ENCODE assay signal across 8 cellular contexts in the genomic region with DNA sequence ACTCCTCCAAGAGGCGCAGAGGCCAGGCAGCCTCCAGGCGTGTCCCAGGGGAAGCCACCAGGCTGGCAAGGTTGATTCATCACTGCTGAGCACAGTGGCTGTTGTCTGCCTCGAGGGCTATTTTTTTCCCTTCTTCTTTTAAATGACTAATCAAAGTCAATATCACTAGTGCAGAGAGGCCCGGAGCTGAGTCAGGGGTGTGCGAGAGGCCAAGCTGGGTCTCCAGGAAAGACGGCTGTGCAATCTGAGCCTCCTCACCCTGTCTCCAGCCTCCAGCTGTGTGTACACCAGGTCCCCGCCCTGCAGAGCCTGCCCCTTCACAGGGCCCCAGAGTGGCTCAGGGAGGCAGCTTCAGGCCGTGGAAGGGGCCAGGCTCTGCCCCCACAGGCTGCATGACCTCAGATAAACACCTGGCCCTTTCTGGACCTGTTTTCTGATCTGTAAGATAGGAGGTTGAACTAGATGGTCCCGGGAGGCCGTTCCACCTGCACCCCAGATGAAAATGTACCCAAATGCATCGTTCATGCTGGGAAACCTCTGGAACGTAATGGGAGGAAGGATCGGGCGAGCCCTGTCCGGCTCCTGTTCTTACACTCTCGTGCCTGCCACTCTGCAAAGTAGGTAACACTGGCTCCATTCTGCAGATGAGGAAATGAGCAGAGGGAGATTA. TPM values are rescaled to one million over a fixed set of nuclear protein-coding genes. Genes with fewer than 3 reads are reported as not detected.
DNase-seq lines count a peak whose midpoint lies in the region; ATAC-seq, FAIRE-seq and TF ChIP-seq lines count a peak whose summit lies in the region.

No MANE protein-coding gene starts in this region.

- H3K9me3 ChIP-seq in naive thymus-derived CD4-positive, alpha-beta T cell (ENCODE audit: control insufficient read depth in 2 of 3, low read length in 3 of 3): no peaks in the 10 kb centered on the region
- no peaks in the 10 kb centered on the region for H3K9me3 ChIP-seq in colonic mucosa

- peaks cover 0 to 2% (median 0%) of the 10 kb centered on the region in 11 donors for H3K9me3 Mint-ChIP-seq in naive thymus-derived CD4-positive, alpha-beta T cell

- POLR2A ChIA-PET in naive thymus-derived CD4-positive, alpha-beta T cell (lab: Charles Lee): no interaction called here

- in situ Hi-C loops in ACHN (cut with HindIII; ENCODE audit: low pct_ligation_motif_present, low pct_unique_long_range_greater_than_20kb, low sequenced_read_pairs): no loop called here

- no peak overlapping the region for H3K4me3 ChIP-seq in naive thymus-derived CD4-positive, alpha-beta T cell (ENCODE audit: low read length)
- no peak overlapping the region for H3K4me3 ChIP-seq in colonic mucosa

- no peaks in the 10 kb centered on the region for H3K36me3 ChIP-seq in naive thymus-derived CD4-positive, alpha-beta T cell (ENCODE audit: control insufficient read depth in 2 of 3, insufficient read depth in 3 of 3, low read length in 3 of 3)
- H3K36me3 ChIP-seq in colonic mucosa: no peaks in the 10 kb centered on the region

- H3K36me3 Mint-ChIP-seq in naive thymus-derived CD4-positive, alpha-beta T cell: peaks cover 0 to 1% (median 0%) of the 10 kb centered on the region in 5 donors

- CTCF ChIA-PET in naive thymus-derived CD4-positive, alpha-beta T cell (lab: Charles Lee): interaction anchor here (1.0 to 1.2 kb wide), 2 partner anchors 9 to 108 kb away, joined by 3 to 4 read pairs; no protein-coding TSS in a partner anchor

- H3K4me1 ChIP-seq in naive thymus-derived CD4-positive, alpha-beta T cell (ENCODE audit: control insufficient read depth in 2 of 2, insufficient read depth in 2 of 2, low read length in 2 of 2): peaks cover 16 to 22% of the 10 kb centered on the region in 2 donors
- peaks cover 16% of the 10 kb centered on the region for H3K4me1 ChIP-seq in colonic mucosa

- peak; percentile 34 for ATAC-seq in naive thymus-derived CD4-positive, alpha-beta T cell
- ATAC-seq in GM19023 (IDR thresholded peaks at IDR 0.05; ENCODE audit: unreplicated experiment): no peak

- peaks cover 13 to 41% (median 20%) of the 10 kb centered on the region in 7 donors for H3K4me1 Mint-ChIP-seq in naive thymus-derived CD4-positive, alpha-beta T cell

- peak overlapping the region; percentile 65 for H3K27ac ChIP-seq in angular gyrus (ENCODE audit: low read depth, low read length)
- H3K27ac ChIP-seq in naive thymus-derived CD4-positive, alpha-beta T cell (ENCODE audit: low read depth, low read length): no peak overlapping the region
- H3K27ac ChIP-seq in colonic mucosa: no peak overlapping the region

- TF ChIP-seq CTCF in colonic mucosa (IDR thresholded peaks at IDR 0.05) (no peak), D721Med (IDR thresholded peaks at IDR 0.05; ENCODE audit: insufficient read depth, missing control alignments) (no peak)

- H3K4me3 Mint-ChIP-seq in naive thymus-derived CD4-positive, alpha-beta T cell: no peak overlapping the region

- peaks cover 0 to 10% (median 5%) of the 10 kb centered on the region in 5 donors for H3K27me3 Mint-ChIP-seq in naive thymus-derived CD4-positive, alpha-beta T cell

- DNase-seq in ACHN (peak; percentile 95), HCEC 1CT (peak; percentile 97), NOMO-1 treated with dmso at 0.1 percent for 144 hours (lab: John Stamatoyannopoulos, UW; ENCODE audit: unreplicated experiment) (peak; percentile 99), colonic mucosa (no peak), D721Med (ENCODE audit: insufficient read length, low spot score) (no peak)
- peak in 1 of 9 donors; percentile 65 for DNase-seq in naive thymus-derived CD4-positive, alpha-beta T cell

- no peak overlapping the region for H3K9ac ChIP-seq in colonic mucosa (ENCODE audit: low read depth in 2 of 2, low read length in 2 of 2)

- intact Hi-C loops in naive thymus-derived CD4-positive, alpha-beta T cell (cut with micrococcal nuclease): loop anchor here (5.0 to 10.0 kb wide), 3 partner anchors 93 to 888 kb away; partner anchors contain the start of genes FZD9 (in 1 of the 2), MLXIPL (in 1 of the 2) and TYW1B (in 1 of the 2)
- intact Hi-C loops in colonic mucosa (cut with DNase I): no loop called here

- H3K27ac Mint-ChIP-seq in naive thymus-derived CD4-positive, alpha-beta T cell: no peak overlapping the region

- FAIRE-seq in D721Med (lab: Jason Lieb, UNC): no peak

- no peaks in the 10 kb centered on the region for H3K27me3 ChIP-seq in naive thymus-derived CD4-positive, alpha-beta T cell (ENCODE audit: control insufficient read depth in 2 of 2, insufficient read depth in 2 of 2, low read length in 2 of 2)
- no peaks in the 10 kb centered on the region for H3K27me3 ChIP-seq in colonic mucosa

RNA-seq across cellular contexts. Expression of gene STX1A, which starts 3.7 kb away (rescaled TPM):
- total RNA-seq in naive thymus-derived CD4-positive, alpha-beta T cell: 10 to 100 TPM in 3 of 5 experiments, 1 to 10 TPM in 2; 9.6 to 13.4 (median 10.5) TPM
- polyA plus RNA-seq in naive thymus-derived CD4-positive, alpha-beta T cell: 1 to 10 TPM; 1.2 to 3.2 TPM
- total RNA-seq in colonic mucosa: 1 to 10 TPM; 7.0 to 7.2 TPM

RNA-seq across cellular contexts. Expression of gene ABHD11, which starts 22.8 kb away (rescaled TPM):
- total RNA-seq in naive thymus-derived CD4-positive, alpha-beta T cell: 10 to 100 TPM; 12.3 to 22.7 (median 17.2) TPM
- 10 to 100 TPM; 10.2 to 15.9 TPM for polyA plus RNA-seq in naive thymus-derived CD4-positive, alpha-beta T cell
- 100 to 1,000 TPM; 109 to 123 TPM for total RNA-seq in colonic mucosa

RNA-seq across cellular contexts. Expression of gene BUD23, which starts 32.4 kb away (rescaled TPM):
- total RNA-seq in naive thymus-derived CD4-positive, alpha-beta T cell: 100 to 1,000 TPM in 2 of 5 experiments, 10 to 100 TPM in 3; 50.5 to 107 (median 72.0) TPM
- polyA plus RNA-seq in naive thymus-derived CD4-positive, alpha-beta T cell: 100 to 1,000 TPM; 126 to 156 TPM
- 10 to 100 TPM; 46.4 to 79.5 TPM for total RNA-seq in colonic mucosa

RNA-seq across cellular contexts. Expression of gene DNAJC30, which starts 32.5 kb away (rescaled TPM):
- total RNA-seq in naive thymus-derived CD4-positive, alpha-beta T cell: 10 to 100 TPM in 4 of 5 experiments, 1 to 10 TPM in 1; 9.5 to 22.4 (median 13.4) TPM
- 10 to 100 TPM; 11.8 to 12.9 TPM for polyA plus RNA-seq in naive thymus-derived CD4-positive, alpha-beta T cell
- 10 to 100 TPM in 1 of 2 donors, 1 to 10 TPM in 1; 9.7 to 15.1 TPM for total RNA-seq in colonic mucosa

RNA-seq across cellular contexts. Expression of gene VPS37D, which starts 48.2 kb away (rescaled TPM):
- under 1 TPM in 3 of 5 experiments, not detected in 2; 0.22 to 0.85 (median 0.44) TPM for total RNA-seq in naive thymus-derived CD4-positive, alpha-beta T cell
- not detected for polyA plus RNA-seq in naive thymus-derived CD4-positive, alpha-beta T cell
- 1 to 10 TPM in 1 of 2 donors, under 1 TPM in 1; 0.62 to 2.0 TPM for total RNA-seq in colonic mucosa

Comparison
In these comparisons a context has a peak if more than half of its experiments do, and no peak if none do; other contexts are left out.
1. DNase-seq: peak in ACHN (single experiment), HCEC 1CT (single experiment) and NOMO-1 treated with dmso at 0.1 percent for 144 hours (single experiment); none in colonic mucosa (single experiment) and D721Med (single experiment).
2. RNA of gene ABHD11, which starts 22.8 kb away (total RNA-seq): 109 to 123 TPM in colonic mucosa; 12.3 to 22.7 TPM in naive thymus-derived CD4-positive, alpha-beta T cell; every median in the first group is over 4 times any median in the second.